11 cellular contexts compared by ENCODE assay signal in the genomic region with DNA sequence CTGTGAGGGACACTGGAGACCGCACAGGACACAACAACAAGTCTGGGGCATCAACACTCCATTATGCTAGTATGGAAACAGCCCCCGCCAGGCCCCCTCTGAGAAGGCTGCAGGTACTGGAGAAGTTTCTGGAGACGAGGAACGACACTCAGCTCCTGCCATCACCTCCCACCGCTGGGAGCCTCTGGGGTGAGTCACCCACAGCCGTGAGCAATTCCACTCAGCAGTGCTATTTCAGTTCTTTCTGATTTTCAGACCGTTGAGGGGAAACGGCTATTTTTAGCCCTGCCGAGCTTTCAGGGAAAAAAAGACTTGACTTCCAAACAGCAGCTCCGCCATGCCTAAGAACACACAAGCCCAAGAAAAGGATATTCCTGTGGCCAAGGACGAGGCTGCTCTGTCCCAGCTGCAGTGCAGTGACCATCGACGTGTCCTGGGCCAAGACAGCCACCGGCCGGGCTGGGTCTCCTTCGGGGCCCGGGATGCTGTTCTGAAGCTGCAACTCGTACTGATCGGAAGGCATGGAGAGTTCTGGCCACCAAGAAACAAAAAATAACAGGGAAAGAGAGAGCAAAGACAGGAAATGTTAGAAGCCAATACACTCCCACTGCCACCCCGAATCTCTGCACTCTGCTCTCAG. TPM values are rescaled to one million over a fixed set of nuclear protein-coding genes. Genes with fewer than 3 reads are reported as not detected.
A peak's percentile ranks its signal among the peaks of the same experiment; 100 is the strongest.
DNase-seq lines count a peak whose midpoint lies in the region; TF ChIP-seq lines count a peak whose summit lies in the region.
"Had no signal": no experiment of that assay in that cellular context is flagged by ENCODE, and none has a peak within 500 bp of the region (broad histone marks: within the 10 kb centered on the region; RNA-seq: fewer than 3 reads in every experiment).

No MANE protein-coding gene starts in this region.

- H3K27me3 ChIP-seq in SJSA1 (replicated peaks) = no peaks in the 10 kb centered on the region
- no peaks in the 10 kb centered on the region for H3K27me3 ChIP-seq in trophoblast cell (ENCODE audit: insufficient read depth, low read length)

- no peak overlapping the region for H4K91ac ChIP-seq in trophoblast cell (ENCODE audit: low read depth, low read length)

- H3K23ac ChIP-seq in trophoblast cell (ENCODE audit: low read length) = no peak overlapping the region

- no peaks in the 10 kb centered on the region for H3K9me3 Mint-ChIP-seq in nephron progenitor cell
- H3K9me3 Mint-ChIP-seq: type B pancreatic cell had no signal

- no peaks in the 10 kb centered on the region for H3K79me1 ChIP-seq in trophoblast cell (ENCODE audit: low read length)

- no peak overlapping the region for H2AK5ac ChIP-seq in trophoblast cell (ENCODE audit: low read length)

- DNase-seq in EL (peak; percentile 77), SJSA1 (ENCODE audit: low read depth in 1 of 2, low spot score in 2 of 2) (peak; percentile 51 to 73), fibroblast of pulmonary artery (ENCODE audit: low read depth) (peak; percentile 58), trophoblast cell (peak; percentile 13 to 46), SIG-M5 treated with dmso at 0.1 percent for 504 hours (lab: John Stamatoyannopoulos, UW; ENCODE audit: unreplicated experiment) (no peak), nephron progenitor cell (no peak)
- no peak for DNase-seq in central memory CD4-positive, alpha-beta T cell
- no peak for DNase-seq in stimulated activated CD4-positive, alpha-beta T cell treated with anti-CD3 and anti-CD28 coated beads, Interleukin-15, amount 100 ng/mL, for 24 hours
- DNase-seq: Karpas-422, PC-9 had no signal

- H4K8ac ChIP-seq in trophoblast cell (ENCODE audit: low read depth, low read length) = peak overlapping the region; percentile 24

- peak overlapping the region; percentile 80 for H2AFZ ChIP-seq in trophoblast cell (ENCODE audit: insufficient read depth, low read length, poor library complexity)
- H2AFZ ChIP-seq: PC-9 had no signal

- WGBS in trophoblast cell (ENCODE audit: extremely low coverage, insufficient coverage, insufficient read length) = no CpG with 5 or more reads among the region's 20 CpGs

- TF ChIP-seq CTCF in fibroblast of pulmonary artery (IDR thresholded peaks at IDR 0.05; ENCODE audit: low read length, missing control alignments) (no peak), nephron progenitor cell (IDR thresholded peaks at IDR 0.05) (no peak)

- peak overlapping the region; percentile 47 for H2BK12ac ChIP-seq in trophoblast cell (ENCODE audit: low read length)

- H3K4ac ChIP-seq in trophoblast cell (ENCODE audit: low read depth, low read length) = no peak overlapping the region

- H2BK120ac ChIP-seq in trophoblast cell (ENCODE audit: insufficient read depth, low read length, poor library complexity) = peak overlapping the region; percentile 20

- H3K36me3 ChIP-seq in SJSA1 (no peaks in the 10 kb centered on the region), trophoblast cell (ENCODE audit: control insufficient read depth in 1 of 2, insufficient read depth in 2 of 2, low read length in 2 of 2) (peaks cover 0 to 4% of the 10 kb centered on the region in 2 experiments)

- no peak overlapping the region for H3K18ac ChIP-seq in trophoblast cell (ENCODE audit: low read length)

- H3K79me2 ChIP-seq in trophoblast cell (ENCODE audit: control insufficient read depth, insufficient read depth, low read length, poor library complexity) = no peaks in the 10 kb centered on the region

- H3K4me1 Mint-ChIP-seq in nephron progenitor cell = peaks cover 8% of the 10 kb centered on the region

- peak overlapping the region; percentile 73 for H3K27ac ChIP-seq in SJSA1
- peak overlapping the region; percentile 70 for H3K27ac ChIP-seq in trophoblast cell (ENCODE audit: low read depth, low read length)
- H3K27ac ChIP-seq: PC-9 had no signal

- H3K4me3 ChIP-seq in SJSA1 (no peak overlapping the region), fibroblast of pulmonary artery (replicated peaks; ENCODE audit: low read depth, low read length) (no peak overlapping the region), trophoblast cell (ENCODE audit: low read depth, low read length) (no peak overlapping the region)
- H3K4me3 ChIP-seq: PC-9 had no signal

- H3K9me3 ChIP-seq in SJSA1 (replicated peaks) (no peaks in the 10 kb centered on the region), trophoblast cell (ENCODE audit: insufficient read depth, low read depth, low read length) (no peaks in the 10 kb centered on the region)

- no peak overlapping the region for H3K9ac ChIP-seq in trophoblast cell (ENCODE audit: low read length)

- no peak overlapping the region for H4K12ac ChIP-seq in trophoblast cell (ENCODE audit: low read depth, low read length)

- H3K14ac ChIP-seq in trophoblast cell (ENCODE audit: low read length) = peak overlapping the region; percentile 18

- peaks cover 8% of the 10 kb centered on the region for H3K36me3 Mint-ChIP-seq in nephron progenitor cell (ENCODE audit: low read depth)

- no peak overlapping the region for H3K4me2 ChIP-seq in trophoblast cell (ENCODE audit: low read length)
- H3K4me2 ChIP-seq: PC-9 had no signal

- H3K4me1 ChIP-seq in SJSA1 (replicated peaks) = peaks cover 23% of the 10 kb centered on the region
- peaks cover 5 to 6% of the 10 kb centered on the region in 2 experiments for H3K4me1 ChIP-seq in trophoblast cell (ENCODE audit: control insufficient read depth in 1 of 2, insufficient read depth in 2 of 2, low read length in 2 of 2)

- H2BK5ac ChIP-seq in trophoblast cell (ENCODE audit: low read depth, low read length, poor library complexity) = no peak overlapping the region

- no peak overlapping the region for H3K4me3 Mint-ChIP-seq in nephron progenitor cell
- H3K4me3 Mint-ChIP-seq: type B pancreatic cell had no signal

- H3K27ac Mint-ChIP-seq in nephron progenitor cell = no peak overlapping the region
- H3K27ac Mint-ChIP-seq: type B pancreatic cell had no signal

- peaks cover 4% of the 10 kb centered on the region for H3K27me3 Mint-ChIP-seq in nephron progenitor cell (ENCODE audit: low read depth, poor library complexity)
- H3K27me3 Mint-ChIP-seq: type B pancreatic cell had no signal

RNA-seq across cellular contexts. Expression of gene NUP210, which starts 40.8 kb away (rescaled TPM):
- 0.05 TPM in 1 of 2 replicates, not detected in the other for total RNA-seq in SJSA1 (2014; rRNA removed; shearing (Covaris generic))
- 5.4 and 5.8 TPM in 2 replicates for polyA plus RNA-seq in trophoblast cell (2013)

Comparison
In these comparisons a context has a peak if more than half of its experiments do, and no peak if none do; other contexts are left out.
1. DNase-seq: peak in EL (single experiment), SJSA1 (2 of 2), fibroblast of pulmonary artery (single experiment) and trophoblast cell (2 of 2); none in central memory CD4-positive, alpha-beta T cell (single experiment), SIG-M5 treated with dmso at 0.1 percent for 504 hours (single experiment), nephron progenitor cell (single experiment) and stimulated activated CD4-positive, alpha-beta T cell treated with anti-CD3 and anti-CD28 coated beads, Interleukin-15, amount 100 ng/mL, for 24 hours (single experiment).